ENCODE assay signal across 8 cellular contexts in the genomic region with DNA sequence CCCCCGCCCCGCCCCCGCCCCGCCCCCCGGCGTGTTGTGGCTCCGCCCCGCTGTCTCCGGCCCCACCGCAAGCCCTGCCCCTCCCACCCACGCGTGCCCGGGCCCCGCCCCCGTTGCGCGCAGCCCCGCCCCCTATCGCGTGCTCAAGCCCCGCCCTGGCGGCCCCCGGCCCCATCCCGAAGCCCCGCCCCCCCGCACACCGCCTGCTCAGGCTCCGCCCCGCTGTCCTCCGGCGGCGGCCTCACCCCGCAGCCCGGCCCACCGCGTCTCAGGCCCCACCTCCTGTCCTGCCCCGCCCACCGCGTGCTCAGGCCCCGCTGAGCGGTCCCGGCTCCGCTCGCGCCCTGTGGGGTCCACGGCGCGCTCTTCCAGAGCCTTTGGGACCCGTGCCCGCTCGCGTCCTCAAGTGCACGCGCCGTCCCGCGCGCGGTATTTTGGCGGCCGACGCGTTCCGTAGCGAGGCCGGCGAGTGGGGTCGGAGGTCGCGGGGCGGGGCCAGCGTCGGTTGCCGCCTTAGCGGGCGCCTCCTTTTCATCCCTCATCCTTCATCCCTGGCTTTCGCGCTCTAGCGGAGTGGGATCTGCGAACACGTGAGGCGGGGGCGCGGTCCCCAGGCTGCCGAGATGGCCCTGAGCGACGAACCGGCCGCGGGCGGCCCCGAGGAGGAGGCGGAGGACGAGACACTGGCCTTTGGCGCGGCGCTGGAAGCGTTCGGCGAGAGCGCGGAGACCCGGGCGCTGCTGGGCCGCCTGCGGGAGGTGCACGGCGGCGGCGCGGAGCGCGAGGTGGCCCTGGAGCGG. TPM values are rescaled to one million over a fixed set of nuclear protein-coding genes. Genes with fewer than 3 reads are reported as not detected.
DNase-seq lines count a peak whose midpoint lies in the region; ATAC-seq and TF ChIP-seq lines count a peak whose summit lies in the region.

A gene (plus strand): TSS at position 495 of the 800 bp plus-strand sequence. CDS start 129 bp downstream, at position 624.

- TF ChIP-seq CTCF in AG09319 (IDR thresholded peaks at IDR 0.05; ENCODE audit: low read depth, low read length) = no peak
- TF ChIP-seq CTCF in chondrocyte (IDR thresholded peaks at IDR 0.05) = no peak

- H3K27ac Mint-ChIP-seq in chondrocyte (ENCODE audit: unreplicated experiment) = peak within 1 kb of the TSS; percentile 89

- peaks cover 3% of the 10 kb centered on the region for H3K36me3 Mint-ChIP-seq in chondrocyte (ENCODE audit: low read depth)

- peak within 1 kb of the TSS; percentile 85 for H3K4me3 Mint-ChIP-seq in chondrocyte (ENCODE audit: unreplicated experiment)

- H3K4me1 Mint-ChIP-seq in chondrocyte (ENCODE audit: low read depth) = peaks cover 30% of the 10 kb centered on the region

- H3K27me3 Mint-ChIP-seq in chondrocyte (ENCODE audit: low read depth) = no peaks in the 10 kb centered on the region

- H3K9me3 Mint-ChIP-seq in chondrocyte (ENCODE audit: low read depth) = peaks cover 3% of the 10 kb centered on the region

- peak; percentile 53 for ATAC-seq in GM19043 (IDR thresholded peaks at IDR 0.05; ENCODE audit: low read depth, unreplicated experiment)
- peak; percentile 72 for ATAC-seq in HG03342 (IDR thresholded peaks at IDR 0.05; ENCODE audit: unreplicated experiment)

- DNase-seq in AG09319 (ENCODE audit: extremely low read depth, low read depth) (peak; percentile 68), NCI-H510A treated with DMSO at 0.1 percent for 48 hours (lab: John Stamatoyannopoulos, UW) (peak; percentile 77), chondrocyte (ENCODE audit: low spot score) (peak; percentile 80), kidney tubule cell (ENCODE audit: low spot score) (peak; percentile 89)
- peak; percentile 89 to 92 for DNase-seq in activated CD4-positive, alpha-beta T cell treated with anti-CD3 and anti-CD28 coated beads for 4 hours
- peak; percentile 76 to 88 for DNase-seq in stimulated activated CD4-positive, alpha-beta T cell treated with anti-CD3 and anti-CD28 coated beads, Interleukin-15, amount 100 ng/mL, for 48 hours (ENCODE audit: low read depth in 2 of 2)

RNA-seq across cellular contexts. Expression of the gene that starts here (rescaled TPM):
- total RNA-seq in chondrocyte = 53.7 to 62.9 TPM (median 59.8 TPM) in 3 replicates

Comparison
In these comparisons a context has a peak if more than half of its experiments do, and no peak if none do; other contexts are left out.
1. Peak in every context shown above with its lines: DNase-seq and ATAC-seq.